ENCODE assay signal across 28 cellular contexts in genomic region chr4:99021386-99021785, GRCh38.
"Had no signal": no experiment of that assay in that cellular context is flagged by ENCODE, and none has a peak within 500 bp of the region (broad histone marks: within the 10 kb centered on the region; RNA-seq: fewer than 3 reads in every experiment).

No MANE protein-coding gene starts in this region.

- H3K27me3 ChIP-seq: brain microvascular endothelial cell, cardiac muscle cell had no signal

- H3K4me3 Mint-ChIP-seq: activated CD4-positive, alpha-beta memory T cell treated with anti-CD3 and anti-CD28 coated beads, Interleukin-2, amount 10 ng/mL, durations not matched to agents 7 days and 5 days; activated naive CD8-positive, alpha-beta T cell treated with anti-CD3 and anti-CD28 coated beads, Interleukin-2, amount 50 U/mL, for 24 hours; activated T-cell treated with anti-CD3 and anti-CD28 coated beads, Interleukin-2, amount 50 U/mL, for 72 hours; T-cell had no signal

- DNase-seq: activated CD4-positive, alpha-beta memory T cell treated with anti-CD3 and anti-CD28 coated beads, Interleukin-2, amount 10 ng/mL, durations not matched to agents 7 days and 5 days; activated CD4-positive, alpha-beta T cell treated with anti-CD3 and anti-CD28 coated beads, Interleukin-2, amount 50 U/mL, for 1 hour; activated CD4-positive, CD25-positive, alpha-beta regulatory T cell; activated CD8-positive, alpha-beta memory T cell treated with anti-CD3 and anti-CD28 coated beads, Interleukin-2, amount 50 U/mL, for 4 hours; activated naive CD8-positive, alpha-beta T cell treated with anti-CD3 and anti-CD28 coated beads, Interleukin-2, amount 50 U/mL, for 24 hours; activated T-cell treated with anti-CD3 and anti-CD28 coated beads, Interleukin-2, amount 50 U/mL, for 72 hours; amniotic stem cell; brain microvascular endothelial cell; Karpas-422; MM.1S; NCI-H1105; NCI-H1436; NCI-H1694 treated with DMSO at 0.1 percent for 48 hours; NCI-H2029 treated with DMSO at 0.1 percent for 48 hours; NCI-H345; NCI-H510A; NCI-H526 treated with DMSO at 0.1 percent for 48 hours; NCI-H82; OCI-M1; RPMI8226; T-cell had no signal

- H3K27ac ChIP-seq: brain microvascular endothelial cell, cardiac muscle cell, SK-N-MC, VCaP had no signal

- ATAC-seq: activated naive CD8-positive, alpha-beta T cell treated with anti-CD3 and anti-CD28 coated beads, Interleukin-2, amount 50 U/mL, for 24 hours; activated T-cell treated with anti-CD3 and anti-CD28 coated beads, Interleukin-2, amount 50 U/mL, for 72 hours; Panc1; Right ventricle myocardium inferior; T-cell had no signal

- H3K36me3 ChIP-seq: brain microvascular endothelial cell, cardiac muscle cell had no signal

- H3K27me3 Mint-ChIP-seq: activated CD4-positive, alpha-beta memory T cell treated with anti-CD3 and anti-CD28 coated beads, Interleukin-2, amount 10 ng/mL, durations not matched to agents 7 days and 5 days; activated naive CD8-positive, alpha-beta T cell treated with anti-CD3 and anti-CD28 coated beads, Interleukin-2, amount 50 U/mL, for 24 hours; T-cell had no signal

- H3K27ac Mint-ChIP-seq: activated CD4-positive, alpha-beta memory T cell treated with anti-CD3 and anti-CD28 coated beads, Interleukin-2, amount 10 ng/mL, durations not matched to agents 7 days and 5 days; activated naive CD4-positive, alpha-beta T cell treated with anti-CD3 and anti-CD28 coated beads, Interleukin-2, amount 50 U/mL, for 72 hours; activated naive CD8-positive, alpha-beta T cell treated with anti-CD3 and anti-CD28 coated beads, Interleukin-2, amount 50 U/mL, for 24 hours; activated T-cell treated with anti-CD3 and anti-CD28 coated beads, Interleukin-2, amount 50 U/mL, for 72 hours; activated T-helper 2 cell treated with anti-CD3 and anti-CD28 coated beads, Interferon-gamma antibody, Interleukin-2, Interleukin-4, amounts not matched to agents 10 μg/mL and 5 μg/mL and 100 μg/mL, durations not matched to agents 14 hours and 24 hours and 36 hours; T-cell had no signal

- H3K4me3 ChIP-seq: cardiac muscle cell, SK-N-MC had no signal
